In genomic region chr21:15437873-15438272, GRCh38 we compare ENCODE assay signal across 9 cellular contexts.
DNase-seq lines count a peak whose midpoint lies in the region; ATAC-seq and TF ChIP-seq lines count a peak whose summit lies in the region.
"Had no signal": no experiment of that assay in that cellular context is flagged by ENCODE, and none has a peak within 500 bp of the region (broad histone marks: within the 10 kb centered on the region; RNA-seq: fewer than 3 reads in every experiment).

No MANE protein-coding gene starts in this region.

- no peak overlapping the region for H3K4me3 Mint-ChIP-seq in CD14-positive monocyte

- TF ChIP-seq CTCF in vagina (IDR thresholded peaks at IDR 0.05) (no peak), CD14-positive monocyte (IDR thresholded peaks at IDR 0.05) (no peak)

- peaks cover 0 to 7% (median 0%) of the 10 kb centered on the region in 7 donors for H3K9me3 Mint-ChIP-seq in CD14-positive monocyte

- no peaks in the 10 kb centered on the region for H3K9me3 ChIP-seq in vagina

- peaks cover 16% of the 10 kb centered on the region for H3K4me1 ChIP-seq in vagina

- H3K36me3 Mint-ChIP-seq in CD14-positive monocyte, result peaks cover 0 to 2% of the 10 kb centered on the region in 2 donors

- ATAC-seq in GM18907 (IDR thresholded peaks at IDR 0.05; ENCODE audit: unreplicated experiment), result peak; percentile 84
- ATAC-seq in HG02588 (IDR thresholded peaks at IDR 0.05; ENCODE audit: unreplicated experiment), result peak; percentile 86
- ATAC-seq in HG03175 (IDR thresholded peaks at IDR 0.05; ENCODE audit: unreplicated experiment), result no peak

- no peak overlapping the region for H3K27ac Mint-ChIP-seq in CD14-positive monocyte

- H3K4me1 Mint-ChIP-seq in CD14-positive monocyte, result peaks cover 10% of the 10 kb centered on the region

- DNase-seq in MV-4-11 (lab: John Stamatoyannopoulos, UW), result peak; percentile 99
- DNase-seq in myocyte (ENCODE audit: low read depth), result peak; percentile 82
- no peak for DNase-seq in vagina (ENCODE audit: extremely low spot score in 2 of 2)
- no peak for DNase-seq in CD14-positive monocyte (ENCODE audit: low spot score)
- no peak for DNase-seq in hippocampal formation (lab: John Stamatoyannopoulos, UW)
- DNase-seq: NCI-H524 treated with DMSO at 0.1 percent for 48 hours had no signal

- TF ChIP-seq POLR2A in vagina (IDR thresholded peaks at IDR 0.05), result no peak

- no peak overlapping the region for H3K4me3 ChIP-seq in vagina

- H3K27me3 ChIP-seq in vagina, result no peaks in the 10 kb centered on the region

- intact Hi-C loops in vagina (cut with DNase I), result no loop called here
- intact Hi-C loops in CD14-positive monocyte (cut with micrococcal nuclease), result no loop called here

- H3K27ac ChIP-seq in vagina, result no peak overlapping the region

- H3K27me3 Mint-ChIP-seq in CD14-positive monocyte (ENCODE audit: low read depth in 3 of 3), result no peaks in the 10 kb centered on the region

- H3K36me3 ChIP-seq in vagina, result no peaks in the 10 kb centered on the region

Comparison
In these comparisons a context has a peak if more than half of its experiments do, and no peak if none do; other contexts are left out.
1. DNase-seq: peak in MV-4-11 (single experiment) and myocyte (single experiment); none in vagina (0 of 2), CD14-positive monocyte (single experiment) and hippocampal formation (0 of 2).